In the genomic region with DNA sequence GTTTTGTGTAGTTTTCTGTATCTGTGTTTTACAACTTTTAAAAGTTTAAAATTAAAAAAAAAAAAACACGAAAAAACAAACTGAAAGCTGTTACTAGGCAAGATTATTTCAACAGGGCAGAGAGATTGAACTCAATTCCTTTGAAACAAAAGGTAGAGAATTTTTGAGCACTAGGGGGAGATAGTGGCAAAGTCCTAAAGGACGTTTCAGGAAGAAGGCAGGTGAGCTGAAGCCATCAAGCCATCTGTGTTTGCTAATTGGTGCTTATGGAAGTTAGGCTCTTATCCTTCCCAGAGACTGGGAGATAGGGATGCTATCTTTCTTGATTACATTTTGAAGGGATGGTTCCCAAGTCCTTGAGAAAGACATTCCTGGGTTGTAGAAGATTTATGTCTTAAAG, we compare ENCODE assay signal across 8 cellular contexts.
A peak's percentile ranks its signal among the peaks of the same experiment; 100 is the strongest.
DNase-seq lines count a peak whose midpoint lies in the region; ATAC-seq and TF ChIP-seq lines count a peak whose summit lies in the region.

No MANE protein-coding gene starts in this region.

- intact Hi-C loops in left colon (cut with DNase I, micrococcal nuclease), result no loop called here

- H3K27me3 ChIP-seq in RWPE2 (ENCODE audit: insufficient read depth, poor library complexity, severe bottlenecking), result peaks cover under 1% of the 10 kb centered on the region

- DNase-seq in GM12864 (ENCODE audit: low read depth) (peak; percentile 21), RWPE2 (ENCODE audit: low spot score) (no peak), left colon (no peak), NCI-H1048 (lab: John Stamatoyannopoulos, UW) (no peak), HFFc6 (no peak)
- DNase-seq in activated effector memory CD4-positive, alpha-beta T cell treated with Interleukin-2 at 50 U/mL for 16 hours, result no peak

- no peaks in the 10 kb centered on the region for H3K4me1 ChIP-seq in RWPE2 (ENCODE audit: insufficient read depth, poor library complexity, severe bottlenecking)

- ATAC-seq in RWPE2 (ENCODE audit: low read depth) (no peak), left colon (peak; percentile 52), HG02884 (IDR thresholded peaks at IDR 0.05; ENCODE audit: unreplicated experiment) (no peak)

- H3K27me3 Mint-ChIP-seq in HFFc6 (ENCODE audit: insufficient read depth), result no peaks in the 10 kb centered on the region; the same call in 1 of the 2 replicates

- no peaks in the 10 kb centered on the region for H3K4me1 Mint-ChIP-seq in HFFc6 (ENCODE audit: low read depth)

- peak; percentile 27; the same call in 1 of the 2 replicates for TF ChIP-seq RAD21 in Ishikawa (IDR thresholded peaks at IDR 0.05; ENCODE audit: low read depth)

- H3K36me3 Mint-ChIP-seq in HFFc6 (ENCODE audit: low read depth), result 0 out of 2 replicates have a peak, but pooled peaks cover 4% of the 10 kb centered on the region

- no peak overlapping the region for H3K27ac Mint-ChIP-seq in HFFc6

- H3K9me3 Mint-ChIP-seq in HFFc6, result peaks cover 48% of the 10 kb centered on the region

- TF ChIP-seq EP300 in Ishikawa (IDR thresholded peaks at IDR 0.05; ENCODE audit: borderline replicate concordance), result no peak

- H3K4me3 Mint-ChIP-seq in HFFc6, result no peak overlapping the region

- H3K4me3 ChIP-seq in GM12864 (ENCODE audit: low read depth, low read length) (no peak overlapping the region), RWPE2 (ENCODE audit: severe bottlenecking) (no peak overlapping the region)

- no peak overlapping the region for H3K27ac ChIP-seq in RWPE2 (ENCODE audit: poor library complexity, severe bottlenecking)

- TF ChIP-seq CTCF in GM12864 (IDR thresholded peaks at IDR 0.05; ENCODE audit: low read depth, low read length, missing control alignments), result peak; percentile 60
- TF ChIP-seq CTCF in RWPE2 (IDR thresholded peaks at IDR 0.05; ENCODE audit: poor library complexity, severe bottlenecking), result peak; percentile 52
- no peak for TF ChIP-seq CTCF in HFFc6 (IDR thresholded peaks at IDR 0.05)

- H3K9me3 ChIP-seq in RWPE2 (ENCODE audit: severe bottlenecking), result no peaks in the 10 kb centered on the region

- no peaks in the 10 kb centered on the region for H3K36me3 ChIP-seq in RWPE2 (ENCODE audit: low read depth)

TF ChIP-seq in Ishikawa, 13 proteins besides CTCF, POLR2A, EP300 and RAD21:
- TF ChIP-seq NFIC (IDR thresholded peaks at IDR 0.05), result no peak
- no peak for TF ChIP-seq CEBPB (IDR thresholded peaks at IDR 0.05)
- no peak for TF ChIP-seq ZBTB7A (IDR thresholded peaks at IDR 0.05; ENCODE audit: low read depth)
- no peak for TF ChIP-seq YY1 (IDR thresholded peaks at IDR 0.05; ENCODE audit: low read depth)
- no peak for TF ChIP-seq FOXM1 (IDR thresholded peaks at IDR 0.05; ENCODE audit: borderline replicate concordance, low read depth)
- TF ChIP-seq, protein P1, sequence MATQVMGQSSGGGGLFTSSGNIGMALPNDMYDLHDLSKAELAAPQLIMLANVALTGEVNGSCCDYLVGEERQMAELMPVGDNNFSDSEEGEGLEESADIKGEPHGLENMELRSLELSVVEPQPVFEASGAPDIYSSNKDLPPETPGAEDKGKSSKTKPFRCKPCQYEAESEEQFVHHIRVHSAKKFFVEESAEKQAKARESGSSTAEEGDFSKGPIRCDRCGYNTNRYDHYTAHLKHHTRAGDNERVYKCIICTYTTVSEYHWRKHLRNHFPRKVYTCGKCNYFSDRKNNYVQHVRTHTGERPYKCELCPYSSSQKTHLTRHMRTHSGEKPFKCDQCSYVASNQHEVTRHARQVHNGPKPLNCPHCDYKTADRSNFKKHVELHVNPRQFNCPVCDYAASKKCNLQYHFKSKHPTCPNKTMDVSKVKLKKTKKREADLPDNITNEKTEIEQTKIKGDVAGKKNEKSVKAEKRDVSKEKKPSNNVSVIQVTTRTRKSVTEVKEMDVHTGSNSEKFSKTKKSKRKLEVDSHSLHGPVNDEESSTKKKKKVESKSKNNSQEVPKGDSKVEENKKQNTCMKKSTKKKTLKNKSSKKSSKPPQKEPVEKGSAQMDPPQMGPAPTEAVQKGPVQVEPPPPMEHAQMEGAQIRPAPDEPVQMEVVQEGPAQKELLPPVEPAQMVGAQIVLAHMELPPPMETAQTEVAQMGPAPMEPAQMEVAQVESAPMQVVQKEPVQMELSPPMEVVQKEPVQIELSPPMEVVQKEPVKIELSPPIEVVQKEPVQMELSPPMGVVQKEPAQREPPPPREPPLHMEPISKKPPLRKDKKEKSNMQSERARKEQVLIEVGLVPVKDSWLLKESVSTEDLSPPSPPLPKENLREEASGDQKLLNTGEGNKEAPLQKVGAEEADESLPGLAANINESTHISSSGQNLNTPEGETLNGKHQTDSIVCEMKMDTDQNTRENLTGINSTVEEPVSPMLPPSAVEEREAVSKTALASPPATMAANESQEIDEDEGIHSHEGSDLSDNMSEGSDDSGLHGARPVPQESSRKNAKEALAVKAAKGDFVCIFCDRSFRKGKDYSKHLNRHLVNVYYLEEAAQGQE (IDR thresholded peaks at IDR 0.05; ENCODE audit: low read depth), result no peak
- TF ChIP-seq CREB1 (IDR thresholded peaks at IDR 0.05; ENCODE audit: low read depth), result no peak
- no peak for TF ChIP-seq EGR1 (IDR thresholded peaks at IDR 0.05)
- no peak for TF ChIP-seq TEAD4 (IDR thresholded peaks at IDR 0.05)
